Comparison of ENCODE assay signal across 8 cellular contexts in the genomic region with DNA sequence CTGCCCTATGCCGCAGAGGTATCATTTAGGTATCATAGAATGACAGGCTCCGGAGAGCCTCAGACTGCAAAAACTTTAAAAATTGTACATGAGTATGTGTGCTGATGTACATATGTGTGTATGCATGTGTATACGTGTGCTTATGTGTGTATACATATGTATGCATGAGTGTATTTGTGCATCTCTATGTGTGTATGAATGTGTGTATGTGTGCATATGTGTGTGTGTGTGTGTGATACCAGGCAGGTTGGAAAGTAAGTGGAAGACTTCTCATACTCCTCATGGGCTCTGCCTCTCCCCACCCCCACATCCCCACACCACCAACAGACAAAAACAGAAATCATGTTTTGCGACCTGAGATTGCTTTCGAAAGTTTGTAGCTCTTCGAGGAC. TPM values are rescaled to one million over a fixed set of nuclear protein-coding genes. Genes with fewer than 3 reads are reported as not detected.
A peak's percentile ranks its signal among the peaks of the same experiment; 100 is the strongest.
DNase-seq lines count a peak whose midpoint lies in the region; ATAC-seq and TF ChIP-seq lines count a peak whose summit lies in the region.

No MANE protein-coding gene starts in this region.

- TF ChIP-seq CTCF in GM23338 (conservative IDR thresholded peaks at IDR 0.05; ENCODE audit: low read depth in 2 of 2): no peak

- H3K27me3 ChIP-seq in GM23338 (ENCODE audit: insufficient read depth): peaks cover 35% of the 10 kb centered on the region
- peaks cover 43% of the 10 kb centered on the region for H3K27me3 ChIP-seq in NT2/D1 (ENCODE audit: insufficient read depth, insufficient read length)
- no peaks in the 10 kb centered on the region for H3K27me3 ChIP-seq in naive thymus-derived CD4-positive, alpha-beta T cell (ENCODE audit: control insufficient read depth in 2 of 2, insufficient read depth in 2 of 2, low read length in 2 of 2)

- peak overlapping the region; percentile 72 for H3K4me3 Mint-ChIP-seq in GM23338
- H3K4me3 Mint-ChIP-seq in effector memory CD8-positive, alpha-beta T cell: peak overlapping the region; percentile 70 to 84
- peak overlapping the region; percentile 83 to 95 (median 90) for H3K4me3 Mint-ChIP-seq in naive thymus-derived CD4-positive, alpha-beta T cell

- H3K9me3 Mint-ChIP-seq in GM23338: no peaks in the 10 kb centered on the region; the same call in 1 of the 3 replicates
- no peaks in the 10 kb centered on the region for H3K9me3 Mint-ChIP-seq in effector memory CD8-positive, alpha-beta T cell
- no peaks in the 10 kb centered on the region for H3K9me3 Mint-ChIP-seq in naive thymus-derived CD4-positive, alpha-beta T cell

- H3K36me3 ChIP-seq in GM23338 (ENCODE audit: insufficient read depth) (no peaks in the 10 kb centered on the region), NT2/D1 (ENCODE audit: insufficient read depth, insufficient read length, low read length) (no peaks in the 10 kb centered on the region)
- H3K36me3 ChIP-seq in naive thymus-derived CD4-positive, alpha-beta T cell (ENCODE audit: control insufficient read depth in 2 of 3, insufficient read depth in 3 of 3, low read length in 3 of 3): no peaks in the 10 kb centered on the region

- intact Hi-C loops in naive thymus-derived CD4-positive, alpha-beta T cell (cut with micrococcal nuclease): loop anchor here in 1 of 2 donors (10.0 kb wide), 1 partner anchor 1890 kb away; a partner anchor contains a TSS

- H3K9ac ChIP-seq in NT2/D1 (ENCODE audit: insufficient read length, low read depth): peak overlapping the region; percentile 85

- CTCF ChIA-PET in naive thymus-derived CD4-positive, alpha-beta T cell (lab: Charles Lee): interaction anchor here (0.5 to 1.1 kb wide), 3 partner anchors 16 to 66 kb away, joined by 3 to 4 read pairs (median 3); no protein-coding TSS in a partner anchor

- H3K4me3 ChIP-seq in GM23338: peak overlapping the region; percentile 84
- peak overlapping the region; percentile 67 for H3K4me3 ChIP-seq in NT2/D1 (ENCODE audit: insufficient read length, low read depth)
- H3K4me3 ChIP-seq in naive thymus-derived CD4-positive, alpha-beta T cell (ENCODE audit: low read length): peak overlapping the region; percentile 73

- H3K4me1 Mint-ChIP-seq in GM23338: peaks cover 7% of the 10 kb centered on the region; the same call in 2 of the 3 replicates
- peaks cover 27 to 30% of the 10 kb centered on the region in 2 donors for H3K4me1 Mint-ChIP-seq in effector memory CD8-positive, alpha-beta T cell (ENCODE audit: low read depth in 2 of 2)
- peaks cover 25 to 73% (median 56%) of the 10 kb centered on the region in 7 donors for H3K4me1 Mint-ChIP-seq in naive thymus-derived CD4-positive, alpha-beta T cell

- DNase-seq in DMS53 treated with DMSO at 0.1 percent for 48 hours (lab: John Stamatoyannopoulos, UW; ENCODE audit: unreplicated experiment) (peak; percentile 78), GM23338 (ENCODE audit: low spot score) (no peak), NT2/D1 (ENCODE audit: low read depth, low spot score) (no peak), NCI-H226 (no peak), AG08396 (ENCODE audit: low spot score) (no peak)
- no peak for DNase-seq in effector memory CD8-positive, alpha-beta T cell
- DNase-seq in naive thymus-derived CD4-positive, alpha-beta T cell: peak in 4 of 9 donors; percentile 6 to 33 (median 17)

- H3K4me2 ChIP-seq in GM23338: peak overlapping the region; percentile 93

- POLR2A ChIA-PET in naive thymus-derived CD4-positive, alpha-beta T cell (lab: Charles Lee): interaction anchor here (1.0 to 13.7 kb wide), 8 partner anchors 20 to 76 kb away, joined by 3 to 134 read pairs (median 6); a partner anchor contains a TSS

- peaks cover 17% of the 10 kb centered on the region for H3K27me3 Mint-ChIP-seq in GM23338 (ENCODE audit: insufficient read depth, low read depth, poor library complexity)
- no peaks in the 10 kb centered on the region for H3K27me3 Mint-ChIP-seq in effector memory CD8-positive, alpha-beta T cell
- peaks cover 0 to 46% (median 0%) of the 10 kb centered on the region in 5 donors for H3K27me3 Mint-ChIP-seq in naive thymus-derived CD4-positive, alpha-beta T cell

- no peaks in the 10 kb centered on the region for H4K20me1 ChIP-seq in GM23338 (replicated peaks; ENCODE audit: insufficient read depth)

- H3K9me3 ChIP-seq in NT2/D1 (ENCODE audit: insufficient read depth, low read length): no peaks in the 10 kb centered on the region
- H3K9me3 ChIP-seq in naive thymus-derived CD4-positive, alpha-beta T cell (ENCODE audit: control insufficient read depth in 2 of 3, low read length in 3 of 3): no peaks in the 10 kb centered on the region

- no peaks in the 10 kb centered on the region; the same call in 2 of the 3 replicates for H3K36me3 Mint-ChIP-seq in GM23338 (ENCODE audit: low read depth)
- peaks cover 8% of the 10 kb centered on the region for H3K36me3 Mint-ChIP-seq in effector memory CD8-positive, alpha-beta T cell (ENCODE audit: insufficient read depth)
- H3K36me3 Mint-ChIP-seq in naive thymus-derived CD4-positive, alpha-beta T cell: peaks cover 0 to 2% (median 0%) of the 10 kb centered on the region in 5 donors

- no peaks in the 10 kb centered on the region for H3K79me2 ChIP-seq in GM23338 (replicated peaks; ENCODE audit: insufficient read depth)

- no peaks in the 10 kb centered on the region for H3K9me2 ChIP-seq in GM23338 (ENCODE audit: insufficient read depth)

- peaks cover 3% of the 10 kb centered on the region; the same call in 1 of the 2 replicates for H3K4me1 ChIP-seq in GM23338 (ENCODE audit: insufficient read depth)
- no peaks in the 10 kb centered on the region for H3K4me1 ChIP-seq in NT2/D1 (ENCODE audit: insufficient read depth, insufficient read length)
- peaks cover 21 to 27% of the 10 kb centered on the region in 2 donors for H3K4me1 ChIP-seq in naive thymus-derived CD4-positive, alpha-beta T cell (ENCODE audit: control insufficient read depth in 2 of 2, insufficient read depth in 2 of 2, low read length in 2 of 2)

- no peak overlapping the region for H3K27ac ChIP-seq in GM23338 (ENCODE audit: low read depth)
- H3K27ac ChIP-seq in naive thymus-derived CD4-positive, alpha-beta T cell (ENCODE audit: low read depth, low read length): peak overlapping the region; percentile 81

- H3K27ac Mint-ChIP-seq in GM23338: no peak overlapping the region
- peak overlapping the region; percentile 78 to 92 for H3K27ac Mint-ChIP-seq in effector memory CD8-positive, alpha-beta T cell
- peak overlapping the region; percentile 47 to 94 (median 89) for H3K27ac Mint-ChIP-seq in naive thymus-derived CD4-positive, alpha-beta T cell

- H3F3A ChIP-seq in GM23338 (replicated peaks; ENCODE audit: low read depth): no peaks in the 10 kb centered on the region

- no peak for ATAC-seq in GM23338
- ATAC-seq in effector memory CD8-positive, alpha-beta T cell (replicated peaks): no peak
- ATAC-seq in naive thymus-derived CD4-positive, alpha-beta T cell: peak; percentile 12
- no peak for ATAC-seq in HG03469 (IDR thresholded peaks at IDR 0.05; ENCODE audit: unreplicated experiment)

- H2AFZ ChIP-seq in GM23338: peak overlapping the region; percentile 96

TF ChIP-seq in GM23338, 12 proteins besides CTCF, POLR2A, EP300 and RAD21:
- TF ChIP-seq EZH2 (IDR thresholded peaks at IDR 0.05; ENCODE audit: low read depth, unreplicated experiment) (no peak), ZNF114 (CRISPR knock-in tag; IDR thresholded peaks at IDR 0.05) (no peak), JUNB (IDR thresholded peaks at IDR 0.05; ENCODE audit: unreplicated experiment) (no peak), EZH2phosphoT487 (IDR thresholded peaks at IDR 0.05; ENCODE audit: unreplicated experiment) (no peak), NANOG (IDR thresholded peaks at IDR 0.05; ENCODE audit: borderline replicate concordance) (no peak), ZNF331 (CRISPR knock-in tag; IDR thresholded peaks at IDR 0.05; ENCODE audit: low read depth) (no peak)
- TF ChIP-seq, protein P1, sequence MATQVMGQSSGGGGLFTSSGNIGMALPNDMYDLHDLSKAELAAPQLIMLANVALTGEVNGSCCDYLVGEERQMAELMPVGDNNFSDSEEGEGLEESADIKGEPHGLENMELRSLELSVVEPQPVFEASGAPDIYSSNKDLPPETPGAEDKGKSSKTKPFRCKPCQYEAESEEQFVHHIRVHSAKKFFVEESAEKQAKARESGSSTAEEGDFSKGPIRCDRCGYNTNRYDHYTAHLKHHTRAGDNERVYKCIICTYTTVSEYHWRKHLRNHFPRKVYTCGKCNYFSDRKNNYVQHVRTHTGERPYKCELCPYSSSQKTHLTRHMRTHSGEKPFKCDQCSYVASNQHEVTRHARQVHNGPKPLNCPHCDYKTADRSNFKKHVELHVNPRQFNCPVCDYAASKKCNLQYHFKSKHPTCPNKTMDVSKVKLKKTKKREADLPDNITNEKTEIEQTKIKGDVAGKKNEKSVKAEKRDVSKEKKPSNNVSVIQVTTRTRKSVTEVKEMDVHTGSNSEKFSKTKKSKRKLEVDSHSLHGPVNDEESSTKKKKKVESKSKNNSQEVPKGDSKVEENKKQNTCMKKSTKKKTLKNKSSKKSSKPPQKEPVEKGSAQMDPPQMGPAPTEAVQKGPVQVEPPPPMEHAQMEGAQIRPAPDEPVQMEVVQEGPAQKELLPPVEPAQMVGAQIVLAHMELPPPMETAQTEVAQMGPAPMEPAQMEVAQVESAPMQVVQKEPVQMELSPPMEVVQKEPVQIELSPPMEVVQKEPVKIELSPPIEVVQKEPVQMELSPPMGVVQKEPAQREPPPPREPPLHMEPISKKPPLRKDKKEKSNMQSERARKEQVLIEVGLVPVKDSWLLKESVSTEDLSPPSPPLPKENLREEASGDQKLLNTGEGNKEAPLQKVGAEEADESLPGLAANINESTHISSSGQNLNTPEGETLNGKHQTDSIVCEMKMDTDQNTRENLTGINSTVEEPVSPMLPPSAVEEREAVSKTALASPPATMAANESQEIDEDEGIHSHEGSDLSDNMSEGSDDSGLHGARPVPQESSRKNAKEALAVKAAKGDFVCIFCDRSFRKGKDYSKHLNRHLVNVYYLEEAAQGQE (IDR thresholded peaks at IDR 0.05; ENCODE audit: unreplicated experiment): no peak

RNA-seq across cellular contexts. Expression of a gene that starts 0.6 kb away (rescaled TPM):
- 1.6 and 4.1 TPM in 2 replicates for total RNA-seq in GM23338 (2014; rRNA removed; shearing (Covaris generic))
- polyA plus RNA-seq in GM23338 (2016; fragmentation: Nextera tagmentation; extraction: Ambion mirVana): 0.94 and 1.5 TPM in 2 replicates
- 1 to 10 TPM in 4 of 5 experiments, under 1 TPM in 1; 0.31 to 6.6 (median 4.2) TPM for total RNA-seq in naive thymus-derived CD4-positive, alpha-beta T cell
- polyA plus RNA-seq in naive thymus-derived CD4-positive, alpha-beta T cell: 1 to 10 TPM; 4.2 to 4.3 TPM

RNA-seq across cellular contexts. Expression of a gene that starts 29.1 kb away (rescaled TPM):
- total RNA-seq in GM23338 (2014; rRNA removed; shearing (Covaris generic)): 40.4 and 52.1 TPM in 2 replicates
- 29.8 and 31.3 TPM in 2 replicates for polyA plus RNA-seq in GM23338 (2016; fragmentation: Nextera tagmentation; extraction: Ambion mirVana)
- 10 to 100 TPM; 26.7 to 51.2 (median 35.6) TPM for total RNA-seq in naive thymus-derived CD4-positive, alpha-beta T cell
- polyA plus RNA-seq in naive thymus-derived CD4-positive, alpha-beta T cell: 10 to 100 TPM; 14.2 to 18.6 TPM
